ENCODE assay signal across 10 cellular contexts in the genomic region with DNA sequence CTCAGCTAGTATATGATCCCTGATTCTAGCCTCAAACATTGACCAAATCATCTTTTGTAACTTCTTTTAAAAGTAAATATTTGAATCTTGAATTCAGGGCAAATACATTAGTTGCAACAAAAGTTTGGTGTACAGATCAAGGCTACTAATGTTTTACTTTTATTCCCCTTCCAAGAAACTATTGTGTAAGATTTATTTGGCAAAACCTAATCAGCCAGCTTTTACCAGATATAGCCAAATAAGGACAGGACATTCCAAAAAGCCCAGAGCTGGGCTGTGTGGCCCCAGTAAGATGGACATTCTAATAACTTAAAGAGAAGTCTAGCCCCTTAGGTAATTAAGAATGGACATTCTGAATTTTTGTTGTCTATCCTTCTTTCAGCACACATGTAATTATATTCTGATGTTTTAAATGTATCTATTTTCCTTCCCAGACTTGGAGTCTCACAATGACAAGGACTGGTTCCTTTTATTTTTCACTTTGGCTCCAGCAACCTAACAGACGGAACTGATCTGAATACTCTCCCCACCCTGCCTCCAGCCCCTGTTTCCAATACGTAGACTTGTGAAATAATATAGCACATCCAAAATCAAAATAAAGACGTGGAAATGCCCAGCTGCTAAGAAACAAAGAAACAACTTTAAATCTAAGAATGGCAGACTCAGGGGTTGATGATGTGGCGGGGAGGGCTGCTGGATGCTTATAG. TPM values are rescaled to one million over a fixed set of nuclear protein-coding genes. Genes with fewer than 3 reads are reported as not detected.
A peak's percentile ranks its signal among the peaks of the same experiment; 100 is the strongest.
DNase-seq lines count a peak whose midpoint lies in the region; ATAC-seq and TF ChIP-seq lines count a peak whose summit lies in the region.
"Had no signal": no experiment of that assay in that cellular context is flagged by ENCODE, and none has a peak within 500 bp of the region (broad histone marks: within the 10 kb centered on the region; RNA-seq: fewer than 3 reads in every experiment).

No MANE protein-coding gene starts in this region.

- ATAC-seq in activated T-helper 17 cell treated with anti-CD3 and anti-CD28 coated beads, Interleukin-2, amount 50 U/mL, for 72 hours (replicated peaks): no peak
- no peak for ATAC-seq in HG03342 (IDR thresholded peaks at IDR 0.05; ENCODE audit: unreplicated experiment)
- ATAC-seq in GM18502 (IDR thresholded peaks at IDR 0.05; ENCODE audit: poor library complexity, unreplicated experiment): no peak

- H3K4me1 ChIP-seq in left ventricle myocardium inferior (peaks cover 9% of the 10 kb centered on the region), thyroid gland (peaks cover 10 to 27% of the 10 kb centered on the region in 2 donors)
- H3K4me1 ChIP-seq: psoas muscle had no signal

- H3K36me3 ChIP-seq in left ventricle myocardium inferior (peaks cover 9% of the 10 kb centered on the region), thyroid gland (no peaks in the 10 kb centered on the region)

- no peaks in the 10 kb centered on the region for H3K27me3 ChIP-seq in left ventricle myocardium inferior (ENCODE audit: low read depth)
- H3K27me3 ChIP-seq in thyroid gland: no peaks in the 10 kb centered on the region

- no peak for TF ChIP-seq CTCF in left ventricle myocardium inferior (IDR thresholded peaks at IDR 0.05; ENCODE audit: borderline replicate concordance)
- TF ChIP-seq CTCF in thyroid gland (IDR thresholded peaks at IDR 0.05): no peak

- WGBS in thyroid gland, 2 donors: 85 to 91% methylated on average over 4 of the region's 4 CpGs

- intact Hi-C loops in left ventricle myocardium inferior (cut with micrococcal nuclease): loop anchor here (2.0 to 10.0 kb wide), 2 partner anchors 59 to 125 kb away; no protein-coding TSS in a partner anchor
- intact Hi-C loops in thyroid gland (cut with DNase I): no loop called here

- peaks cover 49% of the 10 kb centered on the region for H3K4me1 Mint-ChIP-seq in activated T-cell treated with anti-CD3 and anti-CD28 coated beads, Interleukin-2, amount 50 U/mL, for 24 hours (ENCODE audit: low read depth)
- peaks cover 9% of the 10 kb centered on the region for H3K4me1 Mint-ChIP-seq in activated T-helper 17 cell treated with anti-CD3 and anti-CD28 coated beads, Interleukin-2, amount 50 U/mL, for 72 hours

- H3K9me3 Mint-ChIP-seq in activated T-cell treated with anti-CD3 and anti-CD28 coated beads, Interleukin-2, amount 50 U/mL, for 24 hours: peaks cover 12% of the 10 kb centered on the region
- peaks cover 9% of the 10 kb centered on the region for H3K9me3 Mint-ChIP-seq in activated T-helper 17 cell treated with anti-CD3 and anti-CD28 coated beads, Interleukin-2, amount 50 U/mL, for 72 hours

- H3K9me3 ChIP-seq in left ventricle myocardium inferior (replicated peaks): peaks cover 13% of the 10 kb centered on the region
- no peaks in the 10 kb centered on the region for H3K9me3 ChIP-seq in thyroid gland
- H3K9me3 ChIP-seq: psoas muscle had no signal

- no peak for TF ChIP-seq POLR2A in thyroid gland (IDR thresholded peaks at IDR 0.05)

- H3K27me3 Mint-ChIP-seq in activated T-cell treated with anti-CD3 and anti-CD28 coated beads, Interleukin-2, amount 50 U/mL, for 24 hours: no peaks in the 10 kb centered on the region
- no peaks in the 10 kb centered on the region for H3K27me3 Mint-ChIP-seq in activated T-helper 17 cell treated with anti-CD3 and anti-CD28 coated beads, Interleukin-2, amount 50 U/mL, for 72 hours

- H3K36me3 Mint-ChIP-seq in activated T-cell treated with anti-CD3 and anti-CD28 coated beads, Interleukin-2, amount 50 U/mL, for 24 hours (ENCODE audit: low read depth): peaks cover 20% of the 10 kb centered on the region
- H3K36me3 Mint-ChIP-seq in activated T-helper 17 cell treated with anti-CD3 and anti-CD28 coated beads, Interleukin-2, amount 50 U/mL, for 72 hours (ENCODE audit: low read depth): no peaks in the 10 kb centered on the region

- peak overlapping the region; percentile 79 for H3K27ac Mint-ChIP-seq in activated T-cell treated with anti-CD3 and anti-CD28 coated beads, Interleukin-2, amount 50 U/mL, for 24 hours
- peak overlapping the region; percentile 42 for H3K27ac Mint-ChIP-seq in activated T-helper 17 cell treated with anti-CD3 and anti-CD28 coated beads, Interleukin-2, amount 50 U/mL, for 72 hours

- H3K27ac ChIP-seq in left ventricle myocardium inferior (replicated peaks): peak overlapping the region; percentile 66
- H3K27ac ChIP-seq in thyroid gland: peak overlapping the region in 2 of 3 donors; percentile 15 to 41
- H3K27ac ChIP-seq: psoas muscle had no signal

- DNase-seq in activated T-cell treated with anti-CD3 and anti-CD28 coated beads, Interleukin-2, amount 50 U/mL, for 24 hours: no peak
- DNase-seq in activated T-cell treated with anti-CD3 and anti-CD28 coated beads for 4 hours (no peak), left ventricle myocardium inferior (no peak), thyroid gland (no peak), NCI-H1694 (lab: John Stamatoyannopoulos, UW) (no peak)
- DNase-seq: 8988T had no signal

- H3K4me3 Mint-ChIP-seq in activated T-cell treated with anti-CD3 and anti-CD28 coated beads, Interleukin-2, amount 50 U/mL, for 24 hours: no peak overlapping the region
- H3K4me3 Mint-ChIP-seq in activated T-helper 17 cell treated with anti-CD3 and anti-CD28 coated beads, Interleukin-2, amount 50 U/mL, for 72 hours: peak overlapping the region; percentile 24

- H3K4me3 ChIP-seq in left ventricle myocardium inferior (no peak overlapping the region), thyroid gland (replicated peaks in 1 of 3) (no peak overlapping the region)
- H3K4me3 ChIP-seq: psoas muscle had no signal

RNA-seq across cellular contexts. Expression of gene STARD5, which starts 48.1 kb away (rescaled TPM):
- total RNA-seq in activated T-helper 17 cell treated with anti-CD3 and anti-CD28 coated beads, Interleukin-2, amount 50 U/mL, for 72 hours: 1 to 10 TPM; 5.9 to 8.8 TPM
- total RNA-seq in left ventricle myocardium inferior (2.5 TPM), thyroid gland (10 to 100 TPM in 1 of 4 donors, 1 to 10 TPM in 3; 1.5 to 11.3 (median 8.5) TPM)
